In genomic region chr10:44510716-44511115, GRCh38 we compare ENCODE assay signal across 23 cellular contexts.
DNase-seq lines count a peak whose midpoint lies in the region; ATAC-seq, FAIRE-seq and TF ChIP-seq lines count a peak whose summit lies in the region.
"Had no signal": no experiment of that assay in that cellular context is flagged by ENCODE, and none has a peak within 500 bp of the region (broad histone marks: within the 10 kb centered on the region; RNA-seq: fewer than 3 reads in every experiment).

No MANE protein-coding gene starts in this region.

- no peak for FAIRE-seq in urothelium cell line (lab: Jason Lieb, UNC)
- FAIRE-seq: A204.1, GM12878 had no signal

- H3K27ac ChIP-seq in RWPE2 (ENCODE audit: poor library complexity, severe bottlenecking): peak overlapping the region; percentile 44
- H3K27ac ChIP-seq: esophagus muscularis mucosa, SK-N-MC, VCaP had no signal

- ATAC-seq in RWPE2 (ENCODE audit: low read depth) (peak; percentile 97), left lobe of liver (no peak)
- ATAC-seq: activated T-cell treated with anti-CD3 and anti-CD28 coated beads, Interleukin-2, amount 50 U/mL, for 72 hours; effector memory CD8-positive, alpha-beta T cell; GM12878; Panc1 had no signal

- DNase-seq in A172 (ENCODE audit: low spot score) (peak; percentile 83), GM04503 (ENCODE audit: low read depth) (peak; percentile 77), RWPE2 (ENCODE audit: low spot score) (no peak), fibroblast of peridontal ligament (ENCODE audit: extremely low read depth) (peak; percentile 28), urothelium cell line (ENCODE audit: low spot score) (no peak), left lobe of liver (ENCODE audit: low spot score) (no peak), OCI-M2 (lab: John Stamatoyannopoulos, UW; ENCODE audit: unreplicated experiment) (no peak)
- no peak for DNase-seq in stimulated activated naive CD4-positive, alpha-beta T cell (lab: John Stamatoyannopoulos, UW)
- DNase-seq: activated CD4-positive, alpha-beta T cell treated with anti-CD3 and anti-CD28 coated beads, Interleukin-2, amount 10 ng/mL, durations not matched to agents 24 days and 14 days; activated naive CD4-positive, alpha-beta T cell treated with anti-CD3 and anti-CD28 coated beads, Interleukin-2, amount 10 ng/mL, durations not matched to agents 7 days and 5 days; activated T-cell treated with anti-CD3 and anti-CD28 coated beads, Interleukin-2, amount 50 U/mL, for 72 hours; effector memory CD8-positive, alpha-beta T cell; GDM1; naive B cell; NCI-H1092 treated with DMSO at 0.1 percent for 48 hours; NCI-H2029 treated with DMSO at 0.1 percent for 48 hours; T-helper 2 cell had no signal

- H3K9me3 ChIP-seq in RWPE2 (ENCODE audit: severe bottlenecking): peaks cover 2% of the 10 kb centered on the region
- H3K9me3 ChIP-seq: esophagus muscularis mucosa had no signal

- H3K4me1 ChIP-seq in RWPE2 (ENCODE audit: insufficient read depth, poor library complexity, severe bottlenecking): no peaks in the 10 kb centered on the region

- H3K27me3 ChIP-seq in RWPE2 (ENCODE audit: insufficient read depth, poor library complexity, severe bottlenecking): no peaks in the 10 kb centered on the region
- H3K27me3 ChIP-seq: esophagus muscularis mucosa had no signal

- no peak for TF ChIP-seq CTCF in RWPE2 (IDR thresholded peaks at IDR 0.05; ENCODE audit: poor library complexity, severe bottlenecking)

- H3K36me3 ChIP-seq in RWPE2 (ENCODE audit: low read depth): no peaks in the 10 kb centered on the region
- H3K36me3 ChIP-seq: esophagus muscularis mucosa had no signal

- no peak overlapping the region for H3K4me3 ChIP-seq in RWPE2 (ENCODE audit: severe bottlenecking)
- H3K4me3 ChIP-seq: esophagus muscularis mucosa, GM12878, SK-N-MC had no signal

Comparison
In these comparisons a context has a peak if more than half of its experiments do, and no peak if none do; other contexts are left out.
1. DNase-seq: peak in A172 (single experiment), GM04503 (single experiment) and fibroblast of peridontal ligament (single experiment); none in RWPE2 (single experiment), urothelium cell line (single experiment), left lobe of liver (single experiment), stimulated activated naive CD4-positive, alpha-beta T cell (0 of 6) and OCI-M2 (single experiment).